8 cellular contexts compared by ENCODE assay signal in the genomic region with DNA sequence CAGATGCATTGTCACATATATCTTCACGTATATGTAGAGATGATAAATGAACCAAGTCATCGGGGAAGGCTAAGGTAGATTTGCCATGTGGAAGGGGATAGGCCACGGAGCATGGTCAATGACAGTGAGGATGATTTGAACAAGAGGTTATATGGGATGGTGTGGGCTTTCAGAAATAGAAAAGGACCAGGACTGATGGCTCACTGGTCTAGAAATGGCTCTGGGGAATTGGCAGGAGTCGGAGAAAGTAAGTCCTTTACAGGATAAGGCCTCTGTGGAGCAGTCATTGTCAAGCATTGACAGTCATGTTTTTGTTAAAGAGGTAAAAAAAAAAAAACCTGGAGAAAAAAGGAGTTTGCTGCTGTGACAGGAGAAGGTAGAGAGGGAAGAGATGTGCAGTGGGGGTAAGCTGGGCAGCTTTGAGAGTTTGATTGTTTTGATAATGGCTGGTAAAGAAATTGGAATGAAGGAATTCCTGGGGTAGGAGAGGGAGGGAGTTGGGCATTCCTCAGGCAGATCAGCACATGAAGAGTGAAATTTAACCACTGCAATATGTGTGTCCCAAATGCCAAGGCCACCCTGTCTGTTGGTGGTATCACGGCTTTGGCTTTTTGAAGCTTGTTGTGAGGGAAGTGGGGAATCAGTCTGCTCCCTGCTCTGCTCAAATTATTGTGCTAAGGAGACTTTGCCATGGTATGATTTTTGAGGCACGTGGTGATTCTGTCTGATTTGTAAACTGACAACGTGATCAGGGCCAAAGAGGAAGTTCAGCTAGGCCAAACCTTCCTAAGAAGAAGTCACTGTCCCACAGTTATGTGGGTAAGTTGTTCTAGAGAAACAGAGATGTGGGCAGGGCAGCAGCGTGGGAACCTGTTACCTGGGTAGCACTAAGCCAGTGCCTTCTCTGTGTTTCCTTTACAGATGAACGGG. TPM values are rescaled to one million over a fixed set of nuclear protein-coding genes. Genes with fewer than 3 reads are reported as not detected.
DNase-seq lines count a peak whose midpoint lies in the region; ATAC-seq and TF ChIP-seq lines count a peak whose summit lies in the region.

No MANE protein-coding gene starts in this region.

- H3K36me3 ChIP-seq in vagina (peaks cover 0 to 4% of the 10 kb centered on the region in 2 donors), A673 (ENCODE audit: insufficient read depth, low read length, poor library complexity, severe bottlenecking) (no peaks in the 10 kb centered on the region)

- CTCF ChIA-PET in A673 (lab: Charles Lee), result no interaction called here

- H3K27me3 ChIP-seq in vagina, result no peaks in the 10 kb centered on the region
- H3K27me3 ChIP-seq in A673 (replicated peaks; ENCODE audit: insufficient read depth, low read depth, low read length, poor library complexity), result no peaks in the 10 kb centered on the region

- DNase-seq in GF-D8 (lab: John Stamatoyannopoulos, UW) (peak; percentile 54), SKM-1 (lab: John Stamatoyannopoulos, UW; ENCODE audit: unreplicated experiment) (peak; percentile 19), vagina (ENCODE audit: extremely low spot score in 2 of 2) (no peak), A673 (ENCODE audit: low spot score) (no peak)
- DNase-seq in effector memory CD8-positive, alpha-beta T cell, result no peak

- intact Hi-C loops in vagina (cut with DNase I), result no loop called here
- intact Hi-C loops in A673 (cut with micrococcal nuclease; ENCODE audit: unreplicated experiment), result no loop called here

- POLR2A ChIA-PET in A673 (lab: Charles Lee; ENCODE audit: low non-redundant PET), result no interaction called here

- no peaks in the 10 kb centered on the region for H3K27me3 Mint-ChIP-seq in effector memory CD8-positive, alpha-beta T cell
- H3K27me3 Mint-ChIP-seq in nephron (ENCODE audit: low read depth), result no peaks in the 10 kb centered on the region

- ATAC-seq in HG02610 (IDR thresholded peaks at IDR 0.05; ENCODE audit: unreplicated experiment) (peak; percentile 81), GM19467 (IDR thresholded peaks at IDR 0.05; ENCODE audit: unreplicated experiment) (no peak)
- peak; percentile 65 for ATAC-seq in effector memory CD8-positive, alpha-beta T cell (replicated peaks)

- H3K4me1 Mint-ChIP-seq in effector memory CD8-positive, alpha-beta T cell (ENCODE audit: low read depth in 2 of 2), result peaks cover 33 to 55% of the 10 kb centered on the region in 2 donors
- peaks cover 12% of the 10 kb centered on the region for H3K4me1 Mint-ChIP-seq in nephron

- H3K9me3 Mint-ChIP-seq in effector memory CD8-positive, alpha-beta T cell, result no peaks in the 10 kb centered on the region
- H3K9me3 Mint-ChIP-seq in nephron, result peaks cover 2% of the 10 kb centered on the region

- H3K9me3 ChIP-seq in vagina, result no peaks in the 10 kb centered on the region
- H3K9me3 ChIP-seq in A673 (ENCODE audit: low read depth, low read length, poor library complexity, severe bottlenecking), result no peaks in the 10 kb centered on the region

- no peak overlapping the region for H3K4me3 ChIP-seq in vagina
- H3K4me3 ChIP-seq in A673 (ENCODE audit: low read depth, low read length, poor library complexity, severe bottlenecking), result no peak overlapping the region

- no peak for TF ChIP-seq POLR2A in vagina (IDR thresholded peaks at IDR 0.05)

- H3K27ac ChIP-seq in vagina (no peak overlapping the region), A673 (ENCODE audit: low read depth, low read length, poor library complexity, severe bottlenecking) (no peak overlapping the region)

- peaks cover 21% of the 10 kb centered on the region for H3K4me1 ChIP-seq in vagina
- no peaks in the 10 kb centered on the region for H3K4me1 ChIP-seq in A673 (ENCODE audit: insufficient read depth, low read length, poor library complexity, severe bottlenecking)

- no peak for TF ChIP-seq CTCF in nephron (IDR thresholded peaks at IDR 0.05; ENCODE audit: unreplicated experiment in 3 of 3)
- no peak for TF ChIP-seq CTCF in vagina (IDR thresholded peaks at IDR 0.05)
- no peak for TF ChIP-seq CTCF in A673 (conservative IDR thresholded peaks at IDR 0.05; ENCODE audit: low read depth, low read length)

- no TSS peak for BruUV-seq in A673 (replicated peaks; lab: Mats Ljungman, UMichigan)

- peak overlapping the region; percentile 89 to 92 for H3K27ac Mint-ChIP-seq in effector memory CD8-positive, alpha-beta T cell
- peak overlapping the region; percentile 0 to 44 (median 24) for H3K27ac Mint-ChIP-seq in nephron

- H3K36me3 Mint-ChIP-seq in effector memory CD8-positive, alpha-beta T cell (ENCODE audit: insufficient read depth), result peaks cover 32% of the 10 kb centered on the region
- H3K36me3 Mint-ChIP-seq in nephron (ENCODE audit: low read depth), result peaks cover 16% of the 10 kb centered on the region

- H3K4me3 Mint-ChIP-seq in effector memory CD8-positive, alpha-beta T cell, result peak overlapping the region; percentile 4 to 42
- no peak overlapping the region for H3K4me3 Mint-ChIP-seq in nephron

RNA-seq across cellular contexts. Expression of a gene that starts 26.0 kb away (rescaled TPM):
- total RNA-seq in vagina, result 291 TPM
- 261 and 265 TPM in 2 replicates for total RNA-seq in A673 (2021)

Comparison
In these comparisons a context has a peak if more than half of its experiments do, and no peak if none do; other contexts are left out.
1. DNase-seq: peak in GF-D8 (single experiment) and SKM-1 (single experiment); none in effector memory CD8-positive, alpha-beta T cell (0 of 3), vagina (0 of 2) and A673 (single experiment).
2. H3K4me3 Mint-ChIP-seq: peak in effector memory CD8-positive, alpha-beta T cell (2 of 2); none in nephron (0 of 3).